Comparison of ENCODE assay signal across 26 cellular contexts in the genomic region with DNA sequence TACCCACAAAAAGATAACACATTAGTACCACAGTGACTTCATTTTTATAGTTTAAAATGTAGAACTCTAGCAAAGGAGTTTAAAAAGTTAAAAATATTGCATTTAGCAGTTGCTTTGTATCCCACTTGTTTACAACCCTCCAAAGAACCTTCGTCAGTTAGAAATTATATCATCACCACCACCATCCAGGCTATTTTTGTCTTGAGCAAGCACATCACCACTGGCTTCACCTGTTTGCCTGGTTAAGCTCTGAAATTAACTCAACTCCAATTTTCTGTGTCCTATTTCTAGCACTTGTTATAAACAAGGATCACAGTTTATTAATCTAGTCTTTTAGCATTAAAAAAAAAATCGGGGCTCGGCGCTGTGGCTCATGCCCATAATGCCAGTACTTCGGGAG. TPM values are rescaled to one million over a fixed set of nuclear protein-coding genes. Genes with fewer than 3 reads are reported as not detected.
"Had no signal": no experiment of that assay in that cellular context is flagged by ENCODE, and none has a peak within 500 bp of the region (broad histone marks: within the 10 kb centered on the region; RNA-seq: fewer than 3 reads in every experiment).

No MANE protein-coding gene starts in this region.

- H3K27me3 ChIP-seq: brain microvascular endothelial cell, cardiac muscle cell, MG63, Peyer's patch, SJSA1 had no signal

- H3K4me3 ChIP-seq: cardiac muscle cell, MG63, Peyer's patch, SJSA1 had no signal

- ATAC-seq: activated CD4-positive, CD25-positive, alpha-beta regulatory T cell treated with anti-CD3 and anti-CD28 coated beads, Interleukin-2, amount 50 U/mL, for 24 hours; activated naive CD4-positive, alpha-beta T cell treated with anti-CD3 and anti-CD28 coated beads, Interleukin-2, amount 50 U/mL, for 72 hours; HepG2; SK-N-SH treated with all-trans-retinoic acid at 6 μM for 48 hours had no signal

- H3K9me3 Mint-ChIP-seq: activated naive CD4-positive, alpha-beta T cell treated with anti-CD3 and anti-CD28 coated beads, Interleukin-2, amount 50 U/mL, for 72 hours had no signal

- H3K9me3 ChIP-seq: MG63, Peyer's patch, SJSA1 had no signal

- DNase-seq: activated CD4-positive, alpha-beta T cell treated with anti-CD3 and anti-CD28 coated beads for 48 hours; activated CD4-positive, alpha-beta T cell treated with anti-CD3 and anti-CD28 coated beads, Interleukin-2, amount 50 U/mL, for 4 hours; activated effector memory CD4-positive, alpha-beta T cell treated with Interleukin-2 at 50 U/mL for 16 hours; activated naive CD4-positive, alpha-beta T cell; brain microvascular endothelial cell; cerebellar nuclear complex; MG63; MV-4-11; NCI-H1092 treated with DMSO at 0.1 percent for 48 hours; NCI-H1436; NCI-H1694 treated with DMSO at 0.1 percent for 48 hours; NCI-H2029 treated with DMSO at 0.1 percent for 48 hours; NCI-H510A treated with DMSO at 0.1 percent for 48 hours; NCI-H69; NK-92 treated with Interleukin-12 subunit alpha and Interleukin-12 subunit beta, amount 100 ng/mL, for 24 hours; SHP77; SW 1271 had no signal

- H3K27ac ChIP-seq: brain microvascular endothelial cell, cardiac muscle cell, Peyer's patch, SJSA1 had no signal

RNA-seq across cellular contexts. Expression of gene SMIM22, which starts 45.8 kb away (rescaled TPM):
- total RNA-seq: activated naive CD4-positive, alpha-beta T cell treated with anti-CD3 and anti-CD28 coated beads, Interleukin-2, amount 50 U/mL, for 72 hours; cardiac muscle cell; HepG2; SJSA1; T-helper 1 cell treated with Interleukin-12 subunit alpha and Interleukin-12 subunit beta and Interleukin-4 antibody, amounts not matched to agents 30 ng/mL and 1 ng/mL, for 36 hours had no signal
- polyA plus RNA-seq: HepG2 had no signal

RNA-seq across cellular contexts. Expression of gene SEPTIN12, which starts 52.8 kb away (rescaled TPM):
- total RNA-seq: activated naive CD4-positive, alpha-beta T cell treated with anti-CD3 and anti-CD28 coated beads, Interleukin-2, amount 50 U/mL, for 72 hours; Peyer's patch; SJSA1; T-helper 1 cell treated with Interleukin-12 subunit alpha and Interleukin-12 subunit beta and Interleukin-4 antibody, amounts not matched to agents 30 ng/mL and 1 ng/mL, for 36 hours had no signal
- polyA plus RNA-seq: adipose tissue, HepG2 had no signal
